ENCODE assay signal across 18 cellular contexts in the genomic region with DNA sequence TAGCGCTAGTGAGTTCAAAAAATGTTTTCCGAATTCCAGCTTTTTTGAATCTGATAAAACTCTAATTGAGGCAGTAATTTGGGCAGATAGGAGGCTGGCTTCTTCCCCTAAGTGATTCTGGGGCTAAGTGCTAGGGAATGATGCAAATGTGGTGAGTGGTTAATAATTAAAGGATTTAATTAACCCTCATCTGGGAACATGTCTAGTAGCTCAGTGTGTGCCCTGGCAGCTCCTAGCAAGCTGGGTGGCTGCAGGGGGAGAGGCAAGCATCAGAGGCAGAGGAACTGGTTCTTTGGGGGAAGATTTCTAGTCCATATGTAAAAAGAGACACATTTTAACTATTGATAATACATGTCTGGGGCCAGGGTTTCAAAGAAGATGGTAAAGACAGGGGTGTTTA.
"Had no signal": no experiment of that assay in that cellular context is flagged by ENCODE, and none has a peak within 500 bp of the region (broad histone marks: within the 10 kb centered on the region; RNA-seq: fewer than 3 reads in every experiment).

No MANE protein-coding gene starts in this region.

- H2AFZ ChIP-seq: neural progenitor cell had no signal

- H3K36me3 Mint-ChIP-seq: naive thymus-derived CD8-positive, alpha-beta T cell; neural progenitor cell; stimulated activated effector memory CD8-positive, alpha-beta T cell treated with anti-CD3 and anti-CD28 coated beads, Interleukin-12 subunit alpha, Interleukin-12 subunit beta, amount 100 ng/mL, for 72 hours; type B pancreatic cell had no signal

- H3K9me3 Mint-ChIP-seq: neural progenitor cell, type B pancreatic cell had no signal

- H3K27me3 ChIP-seq: neural progenitor cell, ovary, suprapubic skin, thyroid gland had no signal

- H3K9me3 ChIP-seq: ovary, suprapubic skin, thyroid gland had no signal

- H3K4me1 Mint-ChIP-seq: naive thymus-derived CD8-positive, alpha-beta T cell; stimulated activated effector memory CD8-positive, alpha-beta T cell treated with anti-CD3 and anti-CD28 coated beads, Interleukin-12 subunit alpha, Interleukin-12 subunit beta, amount 100 ng/mL, for 72 hours had no signal

- H3K4me3 ChIP-seq: neural progenitor cell, ovary, smooth muscle cell, suprapubic skin, thyroid gland had no signal

- H3K27ac Mint-ChIP-seq: naive thymus-derived CD8-positive, alpha-beta T cell; stimulated activated effector memory CD8-positive, alpha-beta T cell treated with anti-CD3 and anti-CD28 coated beads, Interleukin-12 subunit alpha, Interleukin-12 subunit beta, amount 100 ng/mL, for 72 hours; type B pancreatic cell had no signal

- H3K4me1 ChIP-seq: suprapubic skin, thyroid gland had no signal

- DNase-seq: effector memory CD4-positive, alpha-beta T cell; glutamatergic neuron; islet precursor cell; mammary epithelial cell; naive thymus-derived CD8-positive, alpha-beta T cell; nucleus accumbens; ovary; right cardiac atrium; stimulated activated CD4-positive, alpha-beta T cell treated with anti-CD3 and anti-CD28 coated beads, Interleukin-4, amount 100 ng/mL, for 1 hour; stimulated activated CD8-positive, alpha-beta memory T cell treated with anti-CD3 and anti-CD28 coated beads, Interleukin-4, amount 100 ng/mL, for 48 hours; stimulated activated naive CD8-positive, alpha-beta T cell treated with anti-CD3 and anti-CD28 coated beads, Interleukin-15, Interleukin-2, amounts not matched to agents 100 U/mL and 50 U/mL, for 24 hours; thyroid gland had no signal

- H3K27ac ChIP-seq: neural progenitor cell, ovary, suprapubic skin, thyroid gland had no signal

- ATAC-seq: esophagus mucosa; naive thymus-derived CD8-positive, alpha-beta T cell; right cardiac atrium; stimulated activated effector memory CD8-positive, alpha-beta T cell treated with anti-CD3 and anti-CD28 coated beads, Interleukin-12 subunit alpha, Interleukin-12 subunit beta, amount 100 ng/mL, for 72 hours; stimulated activated naive CD8-positive, alpha-beta T cell treated with anti-CD3 and anti-CD28 coated beads, Interleukin-15, Interleukin-2, amounts not matched to agents 100 U/mL and 50 U/mL, for 24 hours had no signal

- H3K4me3 Mint-ChIP-seq: naive thymus-derived CD8-positive, alpha-beta T cell; neural progenitor cell; stimulated activated effector memory CD8-positive, alpha-beta T cell treated with anti-CD3 and anti-CD28 coated beads, Interleukin-12 subunit alpha, Interleukin-12 subunit beta, amount 100 ng/mL, for 72 hours; type B pancreatic cell had no signal

- H3K36me3 ChIP-seq: neural progenitor cell, ovary, suprapubic skin, thyroid gland had no signal

- H3K4me2 ChIP-seq: neural progenitor cell, smooth muscle cell had no signal

- H3K9ac ChIP-seq: neural progenitor cell had no signal
